ENCODE assay signal across 9 cellular contexts in genomic region chr4:4857001-4857808, GRCh38. TPM values are rescaled to one million over a fixed set of nuclear protein-coding genes. Genes with fewer than 3 reads are reported as not detected.
DNase-seq lines count a peak whose midpoint lies in the region; TF ChIP-seq lines count a peak whose summit lies in the region.
"Had no signal": no experiment of that assay in that cellular context is flagged by ENCODE, and none has a peak within 500 bp of the region (broad histone marks: within the 10 kb centered on the region; RNA-seq: fewer than 3 reads in every experiment).

No MANE protein-coding gene starts in this region.

- H3K27ac ChIP-seq in fibroblast of lung (ENCODE audit: insufficient read depth, low read length): no peak overlapping the region
- H3K27ac ChIP-seq in sigmoid colon: no peak overlapping the region

- H4K20me1 ChIP-seq in fibroblast of lung (ENCODE audit: control insufficient read depth, extremely low read depth, insufficient read depth, low read length): no peaks in the 10 kb centered on the region

- peaks cover 10% of the 10 kb centered on the region for H3K4me1 Mint-ChIP-seq in T-helper 2 cell treated with Interferon-gamma antibody and Interleukin-4, amounts not matched to agents 5 μg/mL and 100 μg/mL, for 36 hours (ENCODE audit: low read depth)
- peaks cover 9 to 23% (median 20%) of the 10 kb centered on the region in 3 donors for H3K4me1 Mint-ChIP-seq in IgD-negative memory B cell

- H3K27ac Mint-ChIP-seq in T-helper 2 cell treated with Interferon-gamma antibody and Interleukin-4, amounts not matched to agents 5 μg/mL and 100 μg/mL, for 36 hours: peak overlapping the region; percentile 57
- H3K27ac Mint-ChIP-seq in IgD-negative memory B cell: peak overlapping the region in 2 of 3 donors; percentile 95

- intact Hi-C loops in sigmoid colon (cut with DNase I): no loop called here

- H3K9me3 Mint-ChIP-seq in T-helper 2 cell treated with Interferon-gamma antibody and Interleukin-4, amounts not matched to agents 5 μg/mL and 100 μg/mL, for 36 hours: no peaks in the 10 kb centered on the region
- peaks cover 0 to 19% (median 0%) of the 10 kb centered on the region in 3 donors for H3K9me3 Mint-ChIP-seq in IgD-negative memory B cell

- H3K9me3 ChIP-seq in fibroblast of lung (ENCODE audit: control insufficient read depth, insufficient read depth, low read depth, low read length) (no peaks in the 10 kb centered on the region), sigmoid colon (no peaks in the 10 kb centered on the region)
- H3K9me3 ChIP-seq: mucosa of descending colon had no signal

- H3K36me3 ChIP-seq in fibroblast of lung (ENCODE audit: control insufficient read depth, insufficient read depth, low read length) (peaks cover 1% of the 10 kb centered on the region), sigmoid colon (no peaks in the 10 kb centered on the region)

- WGBS in sigmoid colon, 2 donors: 9 to 11% methylated on average over 33 to 36 of the region's 36 CpGs

- peak overlapping the region; percentile 77 for H3K4me2 ChIP-seq in fibroblast of lung (ENCODE audit: extremely low read depth, insufficient read depth, low read length)

- H3K4me1 ChIP-seq in fibroblast of lung (ENCODE audit: control insufficient read depth, extremely low read depth, insufficient read depth, low read length): peaks cover 6% of the 10 kb centered on the region
- H3K4me1 ChIP-seq in sigmoid colon: peaks cover 0 to 74% (median 63%) of the 10 kb centered on the region in 4 donors

- no peak for TF ChIP-seq CTCF in fibroblast of lung (conservative IDR thresholded peaks at IDR 0.05 in 1 of 2, IDR thresholded peaks at IDR 0.05 in 1 of 2; ENCODE audit: low read depth in 1 of 2, low read length in 2 of 2)
- no peak for TF ChIP-seq CTCF in sigmoid colon (IDR thresholded peaks at IDR 0.05)

- TF ChIP-seq EP300 in sigmoid colon (IDR thresholded peaks at IDR 0.05): no peak

- H3K9ac ChIP-seq in fibroblast of lung (ENCODE audit: insufficient read depth, low read length): no peak overlapping the region

- H3K36me3 Mint-ChIP-seq in T-helper 2 cell treated with Interferon-gamma antibody and Interleukin-4, amounts not matched to agents 5 μg/mL and 100 μg/mL, for 36 hours (ENCODE audit: low read depth): no peaks in the 10 kb centered on the region
- peaks cover 4% of the 10 kb centered on the region for H3K36me3 Mint-ChIP-seq in IgD-negative memory B cell

- H3K4me3 Mint-ChIP-seq in T-helper 2 cell treated with Interferon-gamma antibody and Interleukin-4, amounts not matched to agents 5 μg/mL and 100 μg/mL, for 36 hours: no peak overlapping the region
- peak overlapping the region in 3 of 4 donors; percentile 49 to 84 (median 53) for H3K4me3 Mint-ChIP-seq in IgD-negative memory B cell

- peaks cover 83% of the 10 kb centered on the region for H3K27me3 Mint-ChIP-seq in T-helper 2 cell treated with Interferon-gamma antibody and Interleukin-4, amounts not matched to agents 5 μg/mL and 100 μg/mL, for 36 hours (ENCODE audit: low read depth)
- peaks cover 70% of the 10 kb centered on the region for H3K27me3 Mint-ChIP-seq in IgD-negative memory B cell

- peaks cover 3% of the 10 kb centered on the region for H3K79me2 ChIP-seq in fibroblast of lung (ENCODE audit: control insufficient read depth, insufficient read depth, low read length)

- H3K27me3 ChIP-seq in fibroblast of lung (ENCODE audit: control insufficient read depth, insufficient read depth, low read length): peaks cover 15% of the 10 kb centered on the region
- peaks cover 79 to 98% (median 92%) of the 10 kb centered on the region in 3 donors for H3K27me3 ChIP-seq in sigmoid colon

- no peak overlapping the region for H2AFZ ChIP-seq in fibroblast of lung (ENCODE audit: low read length)

- no peak for DNase-seq in T-helper 2 cell treated with Interferon-gamma antibody and Interleukin-4, amounts not matched to agents 5 μg/mL and 100 μg/mL, for 36 hours (ENCODE audit: low spot score)
- DNase-seq in T-helper 2 cell (no peak), fibroblast of lung (ENCODE audit: low read depth in 2 of 2) (no peak), sigmoid colon (peak; percentile 55), COLO829 (ENCODE audit: low spot score) (no peak), AG08396 (ENCODE audit: low spot score) (no peak), foreskin melanocyte (no peak)

- TF ChIP-seq POLR2A in sigmoid colon (IDR thresholded peaks at IDR 0.05): no peak

- H3K4me3 ChIP-seq in fibroblast of lung (replicated peaks in 1 of 4; ENCODE audit: control extremely low read depth in 1 of 4, insufficient read depth in 1 of 4, low read depth in 3 of 4, low read length in 4 of 4) (no peak overlapping the region), sigmoid colon (peak overlapping the region in 3 of 4 donors; percentile 2 to 26 (median 14))
- H3K4me3 ChIP-seq: mucosa of descending colon had no signal

RNA-seq across cellular contexts. Expression of gene MSX1, which starts 2.3 kb away (rescaled TPM):
- 0.18 TPM for polyA plus RNA-seq in IgD-negative memory B cell
- 1.3 and 2.1 TPM in 2 replicates for total RNA-seq in fibroblast of lung
- polyA plus RNA-seq in fibroblast of lung: 2.1 and 5.1 TPM in 2 replicates
- 2.5 and 8.2 TPM in 2 replicates for polyA plus RNA-seq in fibroblast of lung (2012)
- polyA minus RNA-seq in fibroblast of lung (ENCODE audit: low replicate concordance): 0.51 and 1.3 TPM in 2 replicates
- 1 to 10 TPM in 2 of 4 donors, under 1 TPM in 2; 0.71 to 7.2 (median 1.4) TPM for total RNA-seq in sigmoid colon
- 1 to 10 TPM in 1 of 3 donors, under 1 TPM in 1, not detected in 1; 0.45 to 1.2 TPM for polyA plus RNA-seq in sigmoid colon

Comparison
In these comparisons a context has a peak if more than half of its experiments do, and no peak if none do; other contexts are left out.
1. H3K4me3 ChIP-seq: peak in sigmoid colon (3 of 4); none in fibroblast of lung (0 of 4).